ENCODE assay signal across 1 cellular context in genomic region chr9:136885950-136886578, GRCh38.
TF ChIP-seq lines count a peak whose summit lies in the region.

A gene with protein sequence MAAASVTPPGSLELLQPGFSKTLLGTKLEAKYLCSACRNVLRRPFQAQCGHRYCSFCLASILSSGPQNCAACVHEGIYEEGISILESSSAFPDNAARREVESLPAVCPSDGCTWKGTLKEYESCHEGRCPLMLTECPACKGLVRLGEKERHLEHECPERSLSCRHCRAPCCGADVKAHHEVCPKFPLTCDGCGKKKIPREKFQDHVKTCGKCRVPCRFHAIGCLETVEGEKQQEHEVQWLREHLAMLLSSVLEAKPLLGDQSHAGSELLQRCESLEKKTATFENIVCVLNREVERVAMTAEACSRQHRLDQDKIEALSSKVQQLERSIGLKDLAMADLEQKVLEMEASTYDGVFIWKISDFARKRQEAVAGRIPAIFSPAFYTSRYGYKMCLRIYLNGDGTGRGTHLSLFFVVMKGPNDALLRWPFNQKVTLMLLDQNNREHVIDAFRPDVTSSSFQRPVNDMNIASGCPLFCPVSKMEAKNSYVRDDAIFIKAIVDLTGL (plus strand): TSS chr9:136886516. CDS start chr9:136898741, 12,225 bp downstream.

TF ChIP-seq in HepG2, 621 proteins besides CTCF, POLR2A, EP300 and RAD21 (continued from another document and continues in another):
- TF ChIP-seq, protein P1, sequence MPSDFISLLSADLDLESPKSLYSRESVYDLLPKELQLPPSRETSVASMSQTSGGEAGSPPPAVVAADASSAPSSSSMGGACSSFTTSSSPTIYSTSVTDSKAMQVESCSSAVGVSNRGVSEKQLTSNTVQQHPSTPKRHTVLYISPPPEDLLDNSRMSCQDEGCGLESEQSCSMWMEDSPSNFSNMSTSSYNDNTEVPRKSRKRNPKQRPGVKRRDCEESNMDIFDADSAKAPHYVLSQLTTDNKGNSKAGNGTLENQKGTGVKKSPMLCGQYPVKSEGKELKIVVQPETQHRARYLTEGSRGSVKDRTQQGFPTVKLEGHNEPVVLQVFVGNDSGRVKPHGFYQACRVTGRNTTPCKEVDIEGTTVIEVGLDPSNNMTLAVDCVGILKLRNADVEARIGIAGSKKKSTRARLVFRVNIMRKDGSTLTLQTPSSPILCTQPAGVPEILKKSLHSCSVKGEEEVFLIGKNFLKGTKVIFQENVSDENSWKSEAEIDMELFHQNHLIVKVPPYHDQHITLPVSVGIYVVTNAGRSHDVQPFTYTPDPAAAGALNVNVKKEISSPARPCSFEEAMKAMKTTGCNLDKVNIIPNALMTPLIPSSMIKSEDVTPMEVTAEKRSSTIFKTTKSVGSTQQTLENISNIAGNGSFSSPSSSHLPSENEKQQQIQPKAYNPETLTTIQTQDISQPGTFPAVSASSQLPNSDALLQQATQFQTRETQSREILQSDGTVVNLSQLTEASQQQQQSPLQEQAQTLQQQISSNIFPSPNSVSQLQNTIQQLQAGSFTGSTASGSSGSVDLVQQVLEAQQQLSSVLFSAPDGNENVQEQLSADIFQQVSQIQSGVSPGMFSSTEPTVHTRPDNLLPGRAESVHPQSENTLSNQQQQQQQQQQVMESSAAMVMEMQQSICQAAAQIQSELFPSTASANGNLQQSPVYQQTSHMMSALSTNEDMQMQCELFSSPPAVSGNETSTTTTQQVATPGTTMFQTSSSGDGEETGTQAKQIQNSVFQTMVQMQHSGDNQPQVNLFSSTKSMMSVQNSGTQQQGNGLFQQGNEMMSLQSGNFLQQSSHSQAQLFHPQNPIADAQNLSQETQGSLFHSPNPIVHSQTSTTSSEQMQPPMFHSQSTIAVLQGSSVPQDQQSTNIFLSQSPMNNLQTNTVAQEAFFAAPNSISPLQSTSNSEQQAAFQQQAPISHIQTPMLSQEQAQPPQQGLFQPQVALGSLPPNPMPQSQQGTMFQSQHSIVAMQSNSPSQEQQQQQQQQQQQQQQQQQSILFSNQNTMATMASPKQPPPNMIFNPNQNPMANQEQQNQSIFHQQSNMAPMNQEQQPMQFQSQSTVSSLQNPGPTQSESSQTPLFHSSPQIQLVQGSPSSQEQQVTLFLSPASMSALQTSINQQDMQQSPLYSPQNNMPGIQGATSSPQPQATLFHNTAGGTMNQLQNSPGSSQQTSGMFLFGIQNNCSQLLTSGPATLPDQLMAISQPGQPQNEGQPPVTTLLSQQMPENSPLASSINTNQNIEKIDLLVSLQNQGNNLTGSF (CRISPR knock-in tag; IDR thresholded peaks at IDR 0.05), result no peak
- TF ChIP-seq ELF4 (CRISPR knock-in tag; IDR thresholded peaks at IDR 0.05; ENCODE audit: borderline replicate concordance) (no peak), ETS1 (CRISPR knock-in tag; IDR thresholded peaks at IDR 0.05) (no peak), ZFP90 (CRISPR knock-in tag; IDR thresholded peaks at IDR 0.05; ENCODE audit: borderline replicate concordance) (peak; percentile 74; the same call in 1 of the 2 replicates), CREB1 (IDR thresholded peaks at IDR 0.05) (peak; percentile 89), CREB1 (CRISPR knock-in tag; IDR thresholded peaks at IDR 0.05) (peak; percentile 81), RBM22 (optimal IDR thresholded peaks at IDR 0.05; ENCODE audit: low read length) (no peak), FOSL2 (CRISPR knock-in tag; IDR thresholded peaks at IDR 0.05) (peak; percentile 44; the same call in 1 of the 2 replicates), HOXA5 (CRISPR knock-in tag; IDR thresholded peaks at IDR 0.05) (no peak), KLF6 (CRISPR knock-in tag; IDR thresholded peaks at IDR 0.05) (no peak), MYC (CRISPR knock-in tag; IDR thresholded peaks at IDR 0.05; ENCODE audit: borderline replicate concordance) (peak; percentile 89), ZBTB25 (CRISPR knock-in tag; IDR thresholded peaks at IDR 0.05) (0 out of 2 replicates have a peak, but pooled peaks have one; percentile 25), MAX (IDR thresholded peaks at IDR 0.05) (peak; percentile 73), TCF7L2 (IDR thresholded peaks at IDR 0.05; ENCODE audit: low read depth, low read length) (no peak), PPARG (CRISPR knock-in tag; conservative IDR thresholded peaks at IDR 0.05) (no peak), ATF2 (CRISPR knock-in tag; IDR thresholded peaks at IDR 0.05) (peak; percentile 51; the same call in 1 of the 2 replicates), SIX1 (CRISPR knock-in tag; IDR thresholded peaks at IDR 0.05; ENCODE audit: borderline replicate concordance) (no peak), ZFP36L1 (CRISPR knock-in tag; IDR thresholded peaks at IDR 0.05) (0 out of 2 replicates have a peak, but pooled peaks have one; percentile 68), KDM2A (CRISPR knock-in tag; IDR thresholded peaks at IDR 0.05; ENCODE audit: borderline replicate concordance, low read depth) (peak; percentile 50), ZNF546 (CRISPR knock-in tag; conservative IDR thresholded peaks at IDR 0.05) (no peak), SRY (CRISPR knock-in tag; IDR thresholded peaks at IDR 0.05) (no peak), HES4 (CRISPR knock-in tag; IDR thresholded peaks at IDR 0.05; ENCODE audit: borderline replicate concordance) (peak; percentile 65), GFI1 (CRISPR knock-in tag; IDR thresholded peaks at IDR 0.05; ENCODE audit: borderline replicate concordance) (no peak; the same call in 1 of the 2 replicates), MED13 (CRISPR knock-in tag; IDR thresholded peaks at IDR 0.05) (peak; percentile 63; the same call in 1 of the 2 replicates), GATAD2A (CRISPR knock-in tag; IDR thresholded peaks at IDR 0.05) (no peak), FOXO1 (CRISPR knock-in tag; IDR thresholded peaks at IDR 0.05) (no peak; the same call in 1 of the 2 replicates), PHF8 (CRISPR knock-in tag; IDR thresholded peaks at IDR 0.05) (peak; percentile 70), RFX1 (IDR thresholded peaks at IDR 0.05) (no peak), ZNF563 (CRISPR knock-in tag; IDR thresholded peaks at IDR 0.05) (peak; percentile 30; the same call in 1 of the 2 replicates), PREB (CRISPR knock-in tag; IDR thresholded peaks at IDR 0.05) (no peak), CREBL2 (CRISPR knock-in tag; IDR thresholded peaks at IDR 0.05; ENCODE audit: borderline replicate concordance) (0 out of 2 replicates have a peak, but pooled peaks have one; percentile 34), NFRKB (IDR thresholded peaks at IDR 0.05) (no peak), SALL1 (CRISPR knock-in tag; IDR thresholded peaks at IDR 0.05) (peak; percentile 39), ZBTB4 (CRISPR knock-in tag; IDR thresholded peaks at IDR 0.05; ENCODE audit: borderline replicate concordance) (no peak; the same call in 1 of the 2 replicates), ZNF343 (CRISPR knock-in tag; IDR thresholded peaks at IDR 0.05) (no peak)
- TF ChIP-seq, protein P2, sequence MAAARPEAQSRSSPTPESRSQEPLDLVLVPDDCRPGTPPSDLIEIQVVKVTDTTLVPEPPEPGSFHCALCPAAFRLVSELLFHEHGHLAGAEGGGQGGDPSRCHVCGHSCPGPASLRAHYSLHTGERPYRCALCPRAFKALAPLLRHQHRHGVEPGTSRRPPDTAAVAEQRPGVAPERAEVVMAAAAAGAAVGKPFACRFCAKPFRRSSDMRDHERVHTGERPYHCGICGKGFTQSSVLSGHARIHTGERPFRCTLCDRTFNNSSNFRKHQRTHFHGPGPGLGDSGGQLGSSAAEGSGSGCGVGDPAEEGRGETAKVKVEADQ (CRISPR knock-in tag; IDR thresholded peaks at IDR 0.05; ENCODE audit: borderline replicate concordance), result peak; percentile 82; the same call in 1 of the 2 replicates
- TF ChIP-seq, protein P3, sequence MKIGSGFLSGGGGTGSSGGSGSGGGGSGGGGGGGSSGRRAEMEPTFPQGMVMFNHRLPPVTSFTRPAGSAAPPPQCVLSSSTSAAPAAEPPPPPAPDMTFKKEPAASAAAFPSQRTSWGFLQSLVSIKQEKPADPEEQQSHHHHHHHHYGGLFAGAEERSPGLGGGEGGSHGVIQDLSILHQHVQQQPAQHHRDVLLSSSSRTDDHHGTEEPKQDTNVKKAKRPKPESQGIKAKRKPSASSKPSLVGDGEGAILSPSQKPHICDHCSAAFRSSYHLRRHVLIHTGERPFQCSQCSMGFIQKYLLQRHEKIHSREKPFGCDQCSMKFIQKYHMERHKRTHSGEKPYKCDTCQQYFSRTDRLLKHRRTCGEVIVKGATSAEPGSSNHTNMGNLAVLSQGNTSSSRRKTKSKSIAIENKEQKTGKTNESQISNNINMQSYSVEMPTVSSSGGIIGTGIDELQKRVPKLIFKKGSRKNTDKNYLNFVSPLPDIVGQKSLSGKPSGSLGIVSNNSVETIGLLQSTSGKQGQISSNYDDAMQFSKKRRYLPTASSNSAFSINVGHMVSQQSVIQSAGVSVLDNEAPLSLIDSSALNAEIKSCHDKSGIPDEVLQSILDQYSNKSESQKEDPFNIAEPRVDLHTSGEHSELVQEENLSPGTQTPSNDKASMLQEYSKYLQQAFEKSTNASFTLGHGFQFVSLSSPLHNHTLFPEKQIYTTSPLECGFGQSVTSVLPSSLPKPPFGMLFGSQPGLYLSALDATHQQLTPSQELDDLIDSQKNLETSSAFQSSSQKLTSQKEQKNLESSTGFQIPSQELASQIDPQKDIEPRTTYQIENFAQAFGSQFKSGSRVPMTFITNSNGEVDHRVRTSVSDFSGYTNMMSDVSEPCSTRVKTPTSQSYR (CRISPR knock-in tag; IDR thresholded peaks at IDR 0.05; ENCODE audit: borderline replicate concordance), result no peak
- TF ChIP-seq, protein P4, sequence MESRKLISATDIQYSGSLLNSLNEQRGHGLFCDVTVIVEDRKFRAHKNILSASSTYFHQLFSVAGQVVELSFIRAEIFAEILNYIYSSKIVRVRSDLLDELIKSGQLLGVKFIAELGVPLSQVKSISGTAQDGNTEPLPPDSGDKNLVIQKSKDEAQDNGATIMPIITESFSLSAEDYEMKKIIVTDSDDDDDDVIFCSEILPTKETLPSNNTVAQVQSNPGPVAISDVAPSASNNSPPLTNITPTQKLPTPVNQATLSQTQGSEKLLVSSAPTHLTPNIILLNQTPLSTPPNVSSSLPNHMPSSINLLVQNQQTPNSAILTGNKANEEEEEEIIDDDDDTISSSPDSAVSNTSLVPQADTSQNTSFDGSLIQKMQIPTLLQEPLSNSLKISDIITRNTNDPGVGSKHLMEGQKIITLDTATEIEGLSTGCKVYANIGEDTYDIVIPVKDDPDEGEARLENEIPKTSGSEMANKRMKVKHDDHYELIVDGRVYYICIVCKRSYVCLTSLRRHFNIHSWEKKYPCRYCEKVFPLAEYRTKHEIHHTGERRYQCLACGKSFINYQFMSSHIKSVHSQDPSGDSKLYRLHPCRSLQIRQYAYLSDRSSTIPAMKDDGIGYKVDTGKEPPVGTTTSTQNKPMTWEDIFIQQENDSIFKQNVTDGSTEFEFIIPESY (CRISPR knock-in tag; IDR thresholded peaks at IDR 0.05), result no peak
